In the genomic region with DNA sequence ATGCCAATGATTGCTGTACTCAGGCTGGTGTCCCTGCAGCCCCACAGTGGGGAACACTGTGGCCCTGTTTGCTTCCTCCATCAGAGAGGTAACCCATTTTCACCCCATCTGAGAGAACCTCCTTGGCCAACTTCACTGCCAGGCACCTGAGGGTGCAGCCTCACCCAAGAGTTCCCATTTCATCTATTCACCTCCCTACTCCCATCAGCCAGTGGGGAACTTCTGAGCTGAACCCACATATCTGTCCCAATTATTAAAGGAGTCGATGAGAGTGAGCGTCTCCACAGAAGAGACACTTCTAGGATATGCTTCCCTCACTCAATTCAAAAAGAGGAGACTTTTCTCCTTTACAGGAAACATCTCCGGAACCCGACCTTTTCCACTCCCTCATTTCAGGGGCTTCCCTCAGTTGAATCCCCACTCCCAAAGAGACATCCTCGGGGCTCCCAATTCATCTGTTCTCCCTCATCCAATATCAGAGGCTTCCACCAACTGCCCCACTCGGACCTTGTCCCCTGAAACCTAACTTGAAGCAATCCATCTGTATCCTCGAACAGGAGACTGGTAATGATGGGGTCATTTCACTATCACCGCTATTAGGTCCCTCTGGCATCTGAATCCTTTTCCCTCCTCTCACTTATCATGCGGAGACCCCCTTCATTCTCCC, we compare ENCODE assay signal across 8 cellular contexts. TPM values are rescaled to one million over a fixed set of nuclear protein-coding genes. Genes with fewer than 3 reads are reported as not detected.
DNase-seq lines count a peak whose midpoint lies in the region; ATAC-seq and TF ChIP-seq lines count a peak whose summit lies in the region.

No MANE protein-coding gene starts in this region.

- no peaks in the 10 kb centered on the region for H3K27me3 Mint-ChIP-seq in dendritic cell treated with granulocyte-macrophage colony-stimulating factor and Interleukin-4, amounts not matched to agents 40 ng/mL and 50 ng/mL, for 4 days
- no peaks in the 10 kb centered on the region for H3K27me3 Mint-ChIP-seq in naive thymus-derived CD8-positive, alpha-beta T cell

- no peak overlapping the region for H2AFZ ChIP-seq in Loucy (ENCODE audit: low read length)

- H3K79me2 ChIP-seq in Loucy (ENCODE audit: insufficient read depth, low read length): peaks cover 72% of the 10 kb centered on the region

- H3K4me3 Mint-ChIP-seq in dendritic cell treated with granulocyte-macrophage colony-stimulating factor and Interleukin-4, amounts not matched to agents 40 ng/mL and 50 ng/mL, for 4 days: peak overlapping the region; percentile 96
- H3K4me3 Mint-ChIP-seq in naive thymus-derived CD8-positive, alpha-beta T cell: peak overlapping the region; percentile 92 to 100 (median 98)

- H3K4me2 ChIP-seq in Loucy (ENCODE audit: low read depth, low read length, poor library complexity, severe bottlenecking): peak overlapping the region; percentile 98

- ATAC-seq in naive thymus-derived CD8-positive, alpha-beta T cell: no peak
- ATAC-seq in GM18861 (IDR thresholded peaks at IDR 0.05; ENCODE audit: unreplicated experiment) (no peak), GM19455 (IDR thresholded peaks at IDR 0.05; ENCODE audit: unreplicated experiment) (no peak)

- peaks cover 29% of the 10 kb centered on the region for H3K36me3 Mint-ChIP-seq in dendritic cell treated with granulocyte-macrophage colony-stimulating factor and Interleukin-4, amounts not matched to agents 40 ng/mL and 50 ng/mL, for 4 days (ENCODE audit: low read depth)
- peaks cover 0 to 21% (median 0%) of the 10 kb centered on the region in 3 donors for H3K36me3 Mint-ChIP-seq in naive thymus-derived CD8-positive, alpha-beta T cell

- intact Hi-C loops in dendritic cell treated with granulocyte-macrophage colony-stimulating factor and Interleukin-4, amounts not matched to agents 40 ng/mL and 50 ng/mL, for 4 days (cut with micrococcal nuclease): loop anchor here (5.0 kb wide), 1 partner anchor 40 kb away; a partner anchor contains a TSS

- POLR2A ChIA-PET in naive thymus-derived CD8-positive, alpha-beta T cell (lab: Charles Lee): interaction anchor here (0.6 to 3.4 kb wide), 9 partner anchors 12 to 176 kb away, joined by 3 to 33 read pairs (median 8); a partner anchor contains a TSS

- H3K36me3 ChIP-seq in Loucy (ENCODE audit: insufficient read depth, low read length): no peaks in the 10 kb centered on the region

- H3K27ac Mint-ChIP-seq in dendritic cell treated with granulocyte-macrophage colony-stimulating factor and Interleukin-4, amounts not matched to agents 40 ng/mL and 50 ng/mL, for 4 days: peak overlapping the region; percentile 86
- H3K27ac Mint-ChIP-seq in naive thymus-derived CD8-positive, alpha-beta T cell: peak overlapping the region; percentile 86 to 99 (median 98)

- H3F3A ChIP-seq in Loucy (ENCODE audit: low read depth): peaks cover 13% of the 10 kb centered on the region

- DNase-seq in AG09309 (ENCODE audit: low read depth): no peak
- DNase-seq in naive thymus-derived CD8-positive, alpha-beta T cell: no peak
- DNase-seq in inferior parietal cortex (ENCODE audit: extremely low spot score): no peak
- no peak for DNase-seq in HPDE6-E6E7 (ENCODE audit: extremely low spot score)

- H3K9ac ChIP-seq in Loucy (ENCODE audit: low read depth, low read length, poor library complexity, severe bottlenecking): peak overlapping the region; percentile 79

- no peaks in the 10 kb centered on the region for H3K27me3 ChIP-seq in Loucy (ENCODE audit: insufficient read depth, low read length, poor library complexity, severe bottlenecking)

- H3K4me1 ChIP-seq in Loucy (ENCODE audit: insufficient read depth, low read length, poor library complexity, severe bottlenecking): peaks cover 69% of the 10 kb centered on the region

- peaks cover 52% of the 10 kb centered on the region for H4K20me1 ChIP-seq in Loucy (ENCODE audit: insufficient read depth, low read length, poor library complexity, severe bottlenecking)

- H3K9me2 ChIP-seq in Loucy (replicated peaks; ENCODE audit: low read depth, low read length): no peaks in the 10 kb centered on the region

- H3K4me3 ChIP-seq in AG09309 (ENCODE audit: control insufficient read depth, low read depth, low read length) (peak overlapping the region; percentile 63), Loucy (ENCODE audit: low read length, poor library complexity, severe bottlenecking) (peak overlapping the region; percentile 95)

- no peak for TF ChIP-seq CTCF in AG09309 (IDR thresholded peaks at IDR 0.05; ENCODE audit: control insufficient read depth, insufficient read depth, low read depth, low read length, missing control alignments)
- TF ChIP-seq CTCF in Loucy (conservative IDR thresholded peaks at IDR 0.05; ENCODE audit: low read length): no peak

- H3K9me3 ChIP-seq in Loucy (ENCODE audit: insufficient read depth, low read depth, low read length): no peaks in the 10 kb centered on the region

- H3K9me3 Mint-ChIP-seq in dendritic cell treated with granulocyte-macrophage colony-stimulating factor and Interleukin-4, amounts not matched to agents 40 ng/mL and 50 ng/mL, for 4 days: no peaks in the 10 kb centered on the region
- no peaks in the 10 kb centered on the region for H3K9me3 Mint-ChIP-seq in naive thymus-derived CD8-positive, alpha-beta T cell

- peaks cover 84% of the 10 kb centered on the region for H3K4me1 Mint-ChIP-seq in dendritic cell treated with granulocyte-macrophage colony-stimulating factor and Interleukin-4, amounts not matched to agents 40 ng/mL and 50 ng/mL, for 4 days (ENCODE audit: low read depth)
- peaks cover 62 to 94% (median 89%) of the 10 kb centered on the region in 4 donors for H3K4me1 Mint-ChIP-seq in naive thymus-derived CD8-positive, alpha-beta T cell

RNA-seq across cellular contexts. Expression of a gene that starts 1.0 kb away (rescaled TPM):
- 100 to 1,000 TPM; 154 to 165 TPM for total RNA-seq in naive thymus-derived CD8-positive, alpha-beta T cell
- 100 to 1,000 TPM; 141 to 155 (median 148) TPM for polyA plus RNA-seq in naive thymus-derived CD8-positive, alpha-beta T cell

RNA-seq across cellular contexts. Expression of a gene that starts 41.6 kb away (rescaled TPM):
- 10 to 100 TPM; 15.8 to 17.1 TPM for total RNA-seq in naive thymus-derived CD8-positive, alpha-beta T cell
- polyA plus RNA-seq in naive thymus-derived CD8-positive, alpha-beta T cell: 10 to 100 TPM; 13.0 to 30.2 (median 14.4) TPM
